22 cellular contexts compared by ENCODE assay signal in the genomic region with DNA sequence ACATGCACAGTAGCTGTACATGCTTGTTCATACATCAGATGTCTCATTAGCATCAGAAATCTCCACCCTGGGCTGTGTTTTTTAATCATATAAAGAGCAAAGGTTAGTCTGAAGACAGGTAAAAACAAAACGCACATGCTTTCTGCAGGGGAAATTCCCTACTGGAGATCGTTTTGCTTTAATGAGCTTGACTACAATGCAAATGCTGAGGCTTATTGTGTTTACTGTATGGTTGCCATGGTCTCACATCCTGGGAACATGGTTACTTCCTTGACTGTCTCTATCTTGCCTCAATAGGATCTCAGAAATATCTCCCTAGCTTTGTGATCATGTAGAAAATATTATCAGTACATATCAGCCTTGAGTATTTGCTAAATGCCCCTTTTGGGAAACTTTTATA.
DNase-seq lines count a peak whose midpoint lies in the region; ATAC-seq and TF ChIP-seq lines count a peak whose summit lies in the region.
"Had no signal": no experiment of that assay in that cellular context is flagged by ENCODE, and none has a peak within 500 bp of the region (broad histone marks: within the 10 kb centered on the region; RNA-seq: fewer than 3 reads in every experiment).

No MANE protein-coding gene starts in this region.

- peak; percentile 1 to 62 for DNase-seq in NCI-H2081 (lab: John Stamatoyannopoulos, UW)
- no peak for DNase-seq in NCI-H2081 treated with DMSO at 0.1 percent for 48 hours (lab: John Stamatoyannopoulos, UW)
- peak; percentile 77 for DNase-seq in HT-29 (ENCODE audit: low spot score)
- peak; percentile 82 for DNase-seq in dermis blood vessel endothelial cell
- peak; percentile 7 to 8 for DNase-seq in lung microvascular endothelial cell (ENCODE audit: low read depth in 2 of 2)
- no peak for DNase-seq in foreskin fibroblast
- no peak for DNase-seq in activated CD4-positive, alpha-beta T cell treated with anti-CD3 and anti-CD28 coated beads, Interleukin-2, amount 50 U/mL, for 48 hours
- DNase-seq: activated CD4-positive, alpha-beta memory T cell treated with anti-CD3 and anti-CD28 coated beads, Interleukin-2, amount 10 ng/mL, durations not matched to agents 7 days and 5 days; activated CD4-positive, CD25-positive, alpha-beta regulatory T cell; activated effector memory CD4-positive, alpha-beta T cell treated with Interleukin-2 at 50 U/mL for 16 hours; activated naive CD8-positive, alpha-beta T cell treated with anti-CD3 and anti-CD28 coated beads, Interleukin-2, amount 50 U/mL, for 24 hours; body of pancreas; CD8-positive, alpha-beta memory T cell; head of caudate nucleus; left lung; NCI-H1436 treated with DMSO at 0.1 percent for 48 hours; NCI-H446; nephron progenitor cell; posterior cingulate gyrus; T1000 had no signal

- no peak for ATAC-seq in GM21717 (IDR thresholded peaks at IDR 0.05; ENCODE audit: unreplicated experiment)
- ATAC-seq: activated naive CD8-positive, alpha-beta T cell treated with anti-CD3 and anti-CD28 coated beads, Interleukin-2, amount 50 U/mL, for 24 hours; body of pancreas; left lung; Right ventricle myocardium inferior had no signal

- no peak overlapping the region for H3K4me3 ChIP-seq in foreskin fibroblast (ENCODE audit: low read depth in 1 of 2, low read length in 2 of 2)
- H3K4me3 ChIP-seq: body of pancreas, left lung had no signal

- no peak for TF ChIP-seq CTCF in foreskin fibroblast (IDR thresholded peaks at IDR 0.05; ENCODE audit: low read depth, low read length)

Comparison
In these comparisons a context has a peak if more than half of its experiments do, and no peak if none do; other contexts are left out.
1. DNase-seq: peak in NCI-H2081 (2 of 2), HT-29 (single experiment), dermis blood vessel endothelial cell (single experiment) and lung microvascular endothelial cell (2 of 2); none in NCI-H2081 treated with DMSO at 0.1 percent for 48 hours (single experiment), foreskin fibroblast (0 of 2) and activated CD4-positive, alpha-beta T cell treated with anti-CD3 and anti-CD28 coated beads, Interleukin-2, amount 50 U/mL, for 48 hours (0 of 2).